In genomic region chr13:63389756-63390155, GRCh38 we compare ENCODE assay signal across 38 cellular contexts.
"Had no signal": no experiment of that assay in that cellular context is flagged by ENCODE, and none has a peak within 500 bp of the region (broad histone marks: within the 10 kb centered on the region; RNA-seq: fewer than 3 reads in every experiment).

No MANE protein-coding gene starts in this region.

- H3K4me1 ChIP-seq: adrenal gland, breast epithelium, esophagus muscularis mucosa, foreskin keratinocyte, gastroesophageal sphincter, heart right ventricle had no signal

- H3K4me3 ChIP-seq: adrenal gland, breast epithelium, cardiac muscle cell, esophagus muscularis mucosa, gastroesophageal sphincter, heart right ventricle had no signal

- H3K4me1 Mint-ChIP-seq: activated B cell treated with CpG ODN at 0.5 μM for 24 hours; activated CD8-positive, alpha-beta memory T cell treated with anti-CD3 and anti-CD28 coated beads, Interleukin-2, amount 10 ng/mL, durations not matched to agents 7 days and 5 days; activated naive CD4-positive, alpha-beta T cell treated with anti-CD3 and anti-CD28 coated beads, Interleukin-2, amount 50 U/mL, for 24 hours; activated naive CD8-positive, alpha-beta T cell treated with anti-CD3 and anti-CD28 coated beads for 36 hours; activated naive CD8-positive, alpha-beta T cell treated with anti-CD3 and anti-CD28 coated beads, Interleukin-2, amount 50 U/mL, for 24 hours; brain; T-helper 17 cell had no signal

- DNase-seq: activated B cell treated with CpG ODN at 0.5 μM for 24 hours; activated CD4-positive, alpha-beta T cell treated with anti-CD3 and anti-CD28 coated beads for 48 hours; activated CD4-positive, alpha-beta T cell treated with anti-CD3 and anti-CD28 coated beads, Interleukin-2, amount 50 U/mL, for 1 hour; activated CD4-positive, alpha-beta T cell treated with anti-CD3 and anti-CD28 coated beads, Interleukin-2, amount 50 U/mL, for 48 hours; activated CD8-positive, alpha-beta memory T cell treated with anti-CD3 and anti-CD28 coated beads, Interleukin-2, amount 10 ng/mL, durations not matched to agents 7 days and 5 days; activated CD8-positive, alpha-beta memory T cell treated with anti-CD3 and anti-CD28 coated beads, Interleukin-2, amount 50 U/mL, for 4 hours; activated CD8-positive, alpha-beta T cell treated with anti-CD3 and anti-CD28 coated beads for 36 hours; activated effector memory CD4-positive, alpha-beta T cell treated with anti-CD3 and anti-CD28 coated beads, Interleukin-2, amount 50 U/mL, for 16 hours; activated naive CD4-positive, alpha-beta T cell treated with anti-CD3 and anti-CD28 coated beads for 36 hours; activated naive CD8-positive, alpha-beta T cell treated with anti-CD3 and anti-CD28 coated beads for 36 hours; activated naive CD8-positive, alpha-beta T cell treated with anti-CD3 and anti-CD28 coated beads, Interleukin-2, amount 50 U/mL, for 24 hours; activated T-cell treated with anti-CD3 and anti-CD28 coated beads, Interleukin-2, amount 50 U/mL, for 1 hour; activated T-cell treated with anti-CD3 and anti-CD28 coated beads, Interleukin-2, amount 50 U/mL, for 48 hours; adrenal gland; amygdala; aorta; central memory CD4-positive, alpha-beta T cell; cerebellar nuclear complex; cortex of kidney; dermis blood vessel endothelial cell; effector CD4-positive, alpha-beta T cell; effector memory CD8-positive, alpha-beta T cell; erythroblast; foreskin keratinocyte; heart right ventricle; T-helper 1 cell; T-helper 17 cell; T1000; WERI-Rb-1 had no signal

- H3K27ac Mint-ChIP-seq: activated B cell treated with CpG ODN at 0.5 μM for 24 hours; activated CD8-positive, alpha-beta memory T cell treated with anti-CD3 and anti-CD28 coated beads, Interleukin-2, amount 10 ng/mL, durations not matched to agents 7 days and 5 days; activated CD8-positive, alpha-beta T cell treated with anti-CD3 and anti-CD28 coated beads for 36 hours; activated naive CD4-positive, alpha-beta T cell treated with anti-CD3 and anti-CD28 coated beads for 36 hours; activated naive CD4-positive, alpha-beta T cell treated with anti-CD3 and anti-CD28 coated beads, Interleukin-2, amount 50 U/mL, for 24 hours; activated naive CD8-positive, alpha-beta T cell treated with anti-CD3 and anti-CD28 coated beads for 36 hours; activated naive CD8-positive, alpha-beta T cell treated with anti-CD3 and anti-CD28 coated beads, Interleukin-2, amount 50 U/mL, for 24 hours; activated T-helper 1 cell treated with anti-CD3 and anti-CD28 coated beads, Interleukin-12 subunit alpha, Interleukin-12 subunit beta, Interleukin-2, Interleukin-4 antibody, amounts not matched to agents 30 ng/mL and 10 ng/mL and 1 ng/mL, durations not matched to agents 14 hours and 24 hours and 36 hours; activated T-helper 2 cell treated with anti-CD3 and anti-CD28 coated beads, Interferon-gamma antibody, Interleukin-2, Interleukin-4, amounts not matched to agents 10 μg/mL and 5 μg/mL and 100 μg/mL, durations not matched to agents 14 hours and 24 hours and 36 hours; brain; effector memory CD8-positive, alpha-beta T cell; T-helper 17 cell; T-helper 2 cell treated with Interferon-gamma antibody and Interleukin-4, amounts not matched to agents 5 μg/mL and 100 μg/mL, for 36 hours had no signal

- H3K4me3 Mint-ChIP-seq: activated B cell treated with CpG ODN at 0.5 μM for 24 hours; activated CD8-positive, alpha-beta memory T cell treated with anti-CD3 and anti-CD28 coated beads, Interleukin-2, amount 10 ng/mL, durations not matched to agents 7 days and 5 days; activated CD8-positive, alpha-beta T cell treated with anti-CD3 and anti-CD28 coated beads for 36 hours; activated naive CD4-positive, alpha-beta T cell treated with anti-CD3 and anti-CD28 coated beads for 36 hours; activated naive CD4-positive, alpha-beta T cell treated with anti-CD3 and anti-CD28 coated beads, Interleukin-2, amount 50 U/mL, for 24 hours; activated naive CD8-positive, alpha-beta T cell treated with anti-CD3 and anti-CD28 coated beads for 36 hours; activated naive CD8-positive, alpha-beta T cell treated with anti-CD3 and anti-CD28 coated beads, Interleukin-2, amount 50 U/mL, for 24 hours; activated T-helper 1 cell treated with anti-CD3 and anti-CD28 coated beads, Interleukin-12 subunit alpha, Interleukin-12 subunit beta, Interleukin-2, Interleukin-4 antibody, amounts not matched to agents 30 ng/mL and 10 ng/mL and 1 ng/mL, durations not matched to agents 14 hours and 24 hours and 36 hours; brain; effector memory CD8-positive, alpha-beta T cell; T-helper 17 cell; T-helper 2 cell treated with Interferon-gamma antibody and Interleukin-4, amounts not matched to agents 5 μg/mL and 100 μg/mL, for 36 hours had no signal

- H3K27ac ChIP-seq: adrenal gland, breast epithelium, cardiac muscle cell, esophagus muscularis mucosa, foreskin keratinocyte, gastroesophageal sphincter, heart right ventricle, WERI-Rb-1 had no signal

- H3K9me3 ChIP-seq: breast epithelium, esophagus muscularis mucosa, gastroesophageal sphincter had no signal

- H3K36me3 Mint-ChIP-seq: activated naive CD4-positive, alpha-beta T cell treated with anti-CD3 and anti-CD28 coated beads, Interleukin-2, amount 50 U/mL, for 24 hours; activated naive CD8-positive, alpha-beta T cell treated with anti-CD3 and anti-CD28 coated beads for 36 hours; brain had no signal

- H3K27me3 ChIP-seq: adrenal gland, breast epithelium, cardiac muscle cell, esophagus muscularis mucosa, foreskin keratinocyte, gastroesophageal sphincter, heart right ventricle had no signal

- H3K27me3 Mint-ChIP-seq: activated B cell treated with CpG ODN at 0.5 μM for 24 hours; activated CD8-positive, alpha-beta memory T cell treated with anti-CD3 and anti-CD28 coated beads, Interleukin-2, amount 10 ng/mL, durations not matched to agents 7 days and 5 days; activated CD8-positive, alpha-beta T cell treated with anti-CD3 and anti-CD28 coated beads for 36 hours; activated naive CD4-positive, alpha-beta T cell treated with anti-CD3 and anti-CD28 coated beads, Interleukin-2, amount 50 U/mL, for 24 hours; activated naive CD8-positive, alpha-beta T cell treated with anti-CD3 and anti-CD28 coated beads for 36 hours; activated naive CD8-positive, alpha-beta T cell treated with anti-CD3 and anti-CD28 coated beads, Interleukin-2, amount 50 U/mL, for 24 hours; brain; effector memory CD8-positive, alpha-beta T cell; T-helper 17 cell had no signal

- H3K9me3 Mint-ChIP-seq: brain had no signal

- H3K36me3 ChIP-seq: adrenal gland, breast epithelium, cardiac muscle cell, esophagus muscularis mucosa, gastroesophageal sphincter, heart right ventricle, WERI-Rb-1 had no signal
